Comparison of ENCODE assay signal across 8 cellular contexts in genomic region chr10:45580371-45580770, GRCh38.
DNase-seq lines count a peak whose midpoint lies in the region; ATAC-seq and TF ChIP-seq lines count a peak whose summit lies in the region.

No MANE protein-coding gene starts in this region.

- H3K27me3 ChIP-seq in right cardiac atrium (ENCODE audit: control insufficient read depth, insufficient read depth) (no peaks in the 10 kb centered on the region), right atrium auricular region (no peaks in the 10 kb centered on the region), breast epithelium (no peaks in the 10 kb centered on the region), H7 (ENCODE audit: control insufficient read depth, insufficient read depth, low read length) (no peaks in the 10 kb centered on the region)

- TF ChIP-seq CTCF in right atrium auricular region (IDR thresholded peaks at IDR 0.05) (no peak), breast epithelium (IDR thresholded peaks at IDR 0.05) (no peak)

- 57% methylated on average over 3 of the region's 3 CpGs for WGBS in right cardiac atrium

- peak overlapping the region; percentile 48 for H3K4me3 ChIP-seq in right cardiac atrium (ENCODE audit: low read length)
- no peak overlapping the region for H3K4me3 ChIP-seq in right atrium auricular region
- H3K4me3 ChIP-seq in breast epithelium = peak overlapping the region in 2 of 3 donors; percentile 10 to 50
- H3K4me3 ChIP-seq in H7 (ENCODE audit: insufficient read depth, low read depth, low read length) = no peak overlapping the region

- H3K27ac ChIP-seq in right cardiac atrium (ENCODE audit: low read length) (no peak overlapping the region), right atrium auricular region (no peak overlapping the region), breast epithelium (peak overlapping the region; percentile 63 to 71)

- intact Hi-C loops in right cardiac atrium (cut with DNase I) (no loop called here), breast epithelium (cut with DNase I; ENCODE audit: low total_unique reads) (no loop called here)

- H3K4me1 ChIP-seq in right cardiac atrium (ENCODE audit: control insufficient read depth, insufficient read depth, low read length) (peaks cover 6% of the 10 kb centered on the region), right atrium auricular region (peaks cover 0 to 28% of the 10 kb centered on the region in 2 donors), breast epithelium (no peaks in the 10 kb centered on the region)

- H3K9me3 ChIP-seq in right cardiac atrium (ENCODE audit: control insufficient read depth, low read length) (no peaks in the 10 kb centered on the region), right atrium auricular region (no peaks in the 10 kb centered on the region), breast epithelium (no peaks in the 10 kb centered on the region)

- ATAC-seq in right cardiac atrium (no peak), HG03159 (IDR thresholded peaks at IDR 0.05; ENCODE audit: unreplicated experiment) (peak; percentile 55)

- no peak for DNase-seq in right cardiac atrium
- DNase-seq in right atrium auricular region (ENCODE audit: low spot score) = no peak
- DNase-seq in breast epithelium (ENCODE audit: low spot score in 2 of 2) = no peak
- no peak for DNase-seq in NCI-H2227 treated with DMSO at 0.1 percent for 48 hours (lab: John Stamatoyannopoulos, UW)
- no peak for DNase-seq in kidney glomerular epithelial cell (lab: John Stamatoyannopoulos, UW)
- no peak for DNase-seq in H7
- DNase-seq in CD1c-positive myeloid dendritic cell (ENCODE audit: extremely low spot score) = no peak

- H3K36me3 ChIP-seq in right atrium auricular region (no peaks in the 10 kb centered on the region), breast epithelium (no peaks in the 10 kb centered on the region), H7 (replicated peaks; ENCODE audit: control insufficient read depth, insufficient read depth, low read length) (no peaks in the 10 kb centered on the region)

- TF ChIP-seq POLR2A in breast epithelium (IDR thresholded peaks at IDR 0.05) = no peak

Comparison
In these comparisons a context has a peak if more than half of its experiments do, and no peak if none do; other contexts are left out.
1. H3K4me3 ChIP-seq: peak in right cardiac atrium (single experiment) and breast epithelium (2 of 3); none in right atrium auricular region (0 of 2) and H7 (single experiment).
2. H3K27ac ChIP-seq: peak in breast epithelium (2 of 2); none in right cardiac atrium (single experiment) and right atrium auricular region (0 of 2).